8 cellular contexts compared by ENCODE assay signal in genomic region chr6:142946181-142946923, GRCh38. TPM values are rescaled to one million over a fixed set of nuclear protein-coding genes. Genes with fewer than 3 reads are reported as not detected.
A peak's percentile ranks its signal among the peaks of the same experiment; 100 is the strongest.
DNase-seq lines count a peak whose midpoint lies in the region; ATAC-seq and TF ChIP-seq lines count a peak whose summit lies in the region.

No MANE protein-coding gene starts in this region.

- peaks cover 43% of the 10 kb centered on the region for H3K79me2 ChIP-seq in ACC112 (ENCODE audit: control insufficient read depth, insufficient read depth, low read length, unreplicated experiment)

- intact Hi-C loops in activated CD8-positive, alpha-beta T cell treated with anti-CD3 and anti-CD28 coated beads for 36 hours (cut with micrococcal nuclease), result loop anchor here (2.0 to 10.0 kb wide), 3 partner anchors 104 to 472 kb away; no protein-coding TSS in a partner anchor
- intact Hi-C loops in dorsolateral prefrontal cortex (cut with DNase I) (loop anchor here (2.0 to 10.0 kb wide), 6 partner anchors 20 to 116 kb away; partner anchors contain the start of gene AIG1 (in 2 of the 2)), lower leg skin (cut with DNase I; ENCODE audit: low total_unique reads) (no loop called here)

- no peaks in the 10 kb centered on the region for H3K9me3 Mint-ChIP-seq in activated CD8-positive, alpha-beta T cell treated with anti-CD3 and anti-CD28 coated beads for 36 hours

- peak overlapping the region; percentile 94 for H3K27ac Mint-ChIP-seq in activated CD8-positive, alpha-beta T cell treated with anti-CD3 and anti-CD28 coated beads for 36 hours

- peaks cover 34% of the 10 kb centered on the region for H3K4me1 Mint-ChIP-seq in activated CD8-positive, alpha-beta T cell treated with anti-CD3 and anti-CD28 coated beads for 36 hours (ENCODE audit: low read depth)

- CTCF ChIA-PET in activated CD8-positive, alpha-beta T cell treated with anti-CD3 and anti-CD28 coated beads for 36 hours (lab: Charles Lee), result interaction anchor here (0.8 to 1.5 kb wide), 5 partner anchors 9 to 253 kb away, joined by 3 to 5 read pairs (median 4); no protein-coding TSS in a partner anchor

- no peaks in the 10 kb centered on the region for H3K36me3 ChIP-seq in ACC112 (ENCODE audit: insufficient read depth, low read length)

- no peak for TF ChIP-seq CTCF in activated CD8-positive, alpha-beta T cell treated with anti-CD3 and anti-CD28 coated beads for 36 hours (IDR thresholded peaks at IDR 0.05)
- TF ChIP-seq CTCF in dorsolateral prefrontal cortex (IDR thresholded peaks at IDR 0.05 in 54 of 56, conservative IDR thresholded peaks at IDR 0.05 in 2 of 56; ENCODE audit: low read depth in 1 of 56, partially characterized antibody in 56 of 56) (peak in 5 of 56 donors; percentile 2 to 26 (median 18)), lower leg skin (IDR thresholded peaks at IDR 0.05) (no peak)

- H3K27ac ChIP-seq in ACC112 (ENCODE audit: low read depth, low read length), result peak overlapping the region; percentile 94
- peak overlapping the region; percentile 94 to 100 (median 98) for H3K27ac ChIP-seq in dorsolateral prefrontal cortex

- TF ChIP-seq POLR2A in lower leg skin (IDR thresholded peaks at IDR 0.05), result peak in 1 of 2 donors; percentile 43

- POLR2A ChIA-PET in activated CD8-positive, alpha-beta T cell treated with anti-CD3 and anti-CD28 coated beads for 36 hours (lab: Charles Lee), result interaction anchor here (0.6 to 6.8 kb wide), 40 partner anchors 8 to 504 kb away, joined by 3 to 85 read pairs (median 5); partner anchors contain the start of genes ADAT2, AIG1 and PEX3

- H3K4me1 ChIP-seq in ACC112 (ENCODE audit: control insufficient read depth, insufficient read depth, low read length, unreplicated experiment), result peaks cover 27% of the 10 kb centered on the region

- peaks cover 2% of the 10 kb centered on the region for H3K27me3 Mint-ChIP-seq in activated CD8-positive, alpha-beta T cell treated with anti-CD3 and anti-CD28 coated beads for 36 hours

- peak; percentile 22 for ATAC-seq in GM18870 (IDR thresholded peaks at IDR 0.05; ENCODE audit: unreplicated experiment)
- peak; percentile 24 for ATAC-seq in HG03280 (IDR thresholded peaks at IDR 0.05; ENCODE audit: unreplicated experiment)
- peak; percentile 32 for ATAC-seq in activated CD8-positive, alpha-beta T cell treated with anti-CD3 and anti-CD28 coated beads for 36 hours

- peak overlapping the region; percentile 59 for H2AFZ ChIP-seq in ACC112 (ENCODE audit: low read length, unreplicated experiment)

- WGBS in lower leg skin, 2 donors, result 0% methylated on average over 38 to 62 of the region's 62 CpGs

- DNase-seq in NCI-H524 (lab: John Stamatoyannopoulos, UW) (peak; percentile 88 to 90), dorsolateral prefrontal cortex (peak; percentile 89 to 98 (median 96)), lower leg skin (ENCODE audit: low spot score in 2 of 2) (peak; percentile 97 to 100)
- peak; percentile 93 for DNase-seq in activated CD8-positive, alpha-beta T cell treated with anti-CD3 and anti-CD28 coated beads for 36 hours
- peak; percentile 88 for DNase-seq in stimulated activated CD4-positive, alpha-beta T cell treated with anti-CD3 and anti-CD28 coated beads, Interleukin-4, amount 100 ng/mL, for 1 hour

- H3K36me3 Mint-ChIP-seq in activated CD8-positive, alpha-beta T cell treated with anti-CD3 and anti-CD28 coated beads for 36 hours (ENCODE audit: low read depth), result peaks cover 21% of the 10 kb centered on the region

- H3K4me3 ChIP-seq in ACC112 (ENCODE audit: low read depth, low read length), result peak overlapping the region; percentile 96
- H3K4me3 ChIP-seq in dorsolateral prefrontal cortex, result peak overlapping the region; percentile 50 to 98 (median 91)
- peak overlapping the region; percentile 84 for H3K4me3 ChIP-seq in lower leg skin (ENCODE audit: low read depth, poor library complexity, severe bottlenecking)

- peak overlapping the region; percentile 91 for H3K4me3 Mint-ChIP-seq in activated CD8-positive, alpha-beta T cell treated with anti-CD3 and anti-CD28 coated beads for 36 hours

- no peaks in the 10 kb centered on the region for H3K27me3 ChIP-seq in ACC112 (ENCODE audit: insufficient read depth, low read length)
- peaks cover 0 to 2% (median 0%) of the 10 kb centered on the region in 45 donors for H3K27me3 ChIP-seq in dorsolateral prefrontal cortex

RNA-seq across cellular contexts. Expression of gene HIVEP2, which starts 1.4 kb away (rescaled TPM):
- 10 to 100 TPM; 31.8 to 38.1 TPM for total RNA-seq in activated CD8-positive, alpha-beta T cell treated with anti-CD3 and anti-CD28 coated beads for 36 hours
- total RNA-seq in dorsolateral prefrontal cortex (100 to 1,000 TPM in 29 of 120 experiments, 10 to 100 TPM in 91; 50.6 to 123 (median 88.5) TPM), lower leg skin (10 to 100 TPM; 17.2 to 49.4 (median 21.6) TPM)

Comparison
In these comparisons a context has a peak if more than half of its experiments do, and no peak if none do; other contexts are left out.
1. Peak in every context shown above with its lines: DNase-seq, ATAC-seq, H3K4me3 ChIP-seq and H3K27ac ChIP-seq.